Comparison of ENCODE assay signal across 10 cellular contexts in genomic region chr17:83202002-83203000, GRCh38.
DNase-seq lines count a peak whose midpoint lies in the region; TF ChIP-seq lines count a peak whose summit lies in the region.
"Had no signal": no experiment of that assay in that cellular context is flagged by ENCODE, and none has a peak within 500 bp of the region (broad histone marks: within the 10 kb centered on the region; RNA-seq: fewer than 3 reads in every experiment).

No MANE protein-coding gene starts in this region.

- H3K9ac ChIP-seq in GM23248 = peak overlapping the region; percentile 93
- peak overlapping the region; percentile 86 for H3K9ac ChIP-seq in skeletal muscle satellite cell (ENCODE audit: low read depth, low read length)

- H3K36me3 ChIP-seq in GM23248 (ENCODE audit: low read depth) = no peaks in the 10 kb centered on the region
- H3K36me3 ChIP-seq in hepatocyte (replicated peaks; ENCODE audit: insufficient read depth, low read depth) = no peaks in the 10 kb centered on the region
- no peaks in the 10 kb centered on the region for H3K36me3 ChIP-seq in skeletal muscle satellite cell (ENCODE audit: insufficient read depth, low read length)

- H3K4me2 ChIP-seq in GM23248 (ENCODE audit: unreplicated experiment) (peak overlapping the region; percentile 19), hepatocyte (no peak overlapping the region), skeletal muscle satellite cell (ENCODE audit: low read length) (peak overlapping the region; percentile 34)

- H3K79me2 ChIP-seq in GM23248 (ENCODE audit: insufficient read depth) (no peaks in the 10 kb centered on the region; the same call in none of the 2 replicates), hepatocyte (no peaks in the 10 kb centered on the region)

- peaks cover 59% of the 10 kb centered on the region for H3F3A ChIP-seq in GM23248 (ENCODE audit: insufficient read depth)

- H3K27ac ChIP-seq in GM23248 (peak overlapping the region; percentile 100), hepatocyte (peak overlapping the region; percentile 40), caudate nucleus (ENCODE audit: low read depth, low read length) (no peak overlapping the region)

- H3K4me1 ChIP-seq in GM23248 (ENCODE audit: insufficient read depth) (peaks cover 62% of the 10 kb centered on the region), hepatocyte (ENCODE audit: insufficient read depth) (no peaks in the 10 kb centered on the region), skeletal muscle satellite cell (ENCODE audit: control insufficient read depth, insufficient read depth, low read length) (peaks cover 61% of the 10 kb centered on the region)

- no peaks in the 10 kb centered on the region for H3K9me3 ChIP-seq in GM23248 (ENCODE audit: low read depth)
- no peaks in the 10 kb centered on the region for H3K9me3 ChIP-seq in hepatocyte (ENCODE audit: low read depth)
- H3K9me3 ChIP-seq in skeletal muscle satellite cell (replicated peaks; ENCODE audit: low read length) = no peaks in the 10 kb centered on the region

- TF ChIP-seq CTCF in hepatocyte (IDR thresholded peaks at IDR 0.05; ENCODE audit: poor library complexity) = no peak

- no peaks in the 10 kb centered on the region for H3K27me3 ChIP-seq in GM23248 (replicated peaks; ENCODE audit: insufficient read depth)
- no peaks in the 10 kb centered on the region for H3K27me3 ChIP-seq in hepatocyte
- H3K27me3 ChIP-seq in skeletal muscle satellite cell (ENCODE audit: control insufficient read depth, insufficient read depth, low read length) = no peaks in the 10 kb centered on the region

- H2AFZ ChIP-seq in GM23248 = no peak overlapping the region
- H2AFZ ChIP-seq in hepatocyte = no peak overlapping the region

- WGBS in GM23248 (ENCODE audit: low coverage in 1 of 2, low lambda C conversion rate in 2 of 2, missing lambda C conversion rate in 2 of 2), 2 experiments = 70 to 72% methylated on average over 13 of the region's 13 CpGs
- 86% methylated on average over 13 of the region's 13 CpGs for WGBS in hepatocyte (ENCODE audit: low lambda C conversion rate, missing lambda C conversion rate)

- H3K4me3 ChIP-seq in GM23248 (no peak overlapping the region), hepatocyte (no peak overlapping the region), skeletal muscle satellite cell (ENCODE audit: low read length) (peak overlapping the region; percentile 16)

- H3K9me2 ChIP-seq in GM23248 (ENCODE audit: insufficient read depth) = no peaks in the 10 kb centered on the region
- H3K9me2 ChIP-seq in hepatocyte (replicated peaks; ENCODE audit: insufficient read depth) = no peaks in the 10 kb centered on the region

- DNase-seq in GM23248 = peak; percentile 25
- peak; percentile 23 to 24 for DNase-seq in activated T-cell treated with anti-CD3 and anti-CD28 coated beads, Interleukin-2, amount 50 U/mL, for 48 hours
- no peak for DNase-seq in hepatocyte (ENCODE audit: low spot score)
- DNase-seq in NCI-H2171 treated with DMSO at 0.1 percent for 48 hours (lab: John Stamatoyannopoulos, UW) = no peak
- DNase-seq in caudate nucleus (lab: John Stamatoyannopoulos, UW) = no peak
- DNase-seq in NCI-H524 (lab: John Stamatoyannopoulos, UW) = no peak
- no peak for DNase-seq in NCI-H128 (lab: John Stamatoyannopoulos, UW; ENCODE audit: unreplicated experiment)
- DNase-seq: activated gamma-delta T cell, erythroblast had no signal

- in situ Hi-C loops in GM23248 (cut with MboI) = no loop called here

- H4K20me1 ChIP-seq in GM23248 (ENCODE audit: insufficient read depth) (no peaks in the 10 kb centered on the region), hepatocyte (ENCODE audit: insufficient read depth, poor library complexity, severe bottlenecking) (no peaks in the 10 kb centered on the region)

Comparison
In these comparisons a context has a peak if more than half of its experiments do, and no peak if none do; other contexts are left out.
1. DNase-seq: peak in GM23248 (single experiment) and activated T-cell treated with anti-CD3 and anti-CD28 coated beads, Interleukin-2, amount 50 U/mL, for 48 hours (2 of 2); none in hepatocyte (single experiment), NCI-H2171 treated with DMSO at 0.1 percent for 48 hours (single experiment), caudate nucleus (0 of 61), NCI-H524 (0 of 2) and NCI-H128 (single experiment).